9 cellular contexts compared by ENCODE assay signal in the genomic region with DNA sequence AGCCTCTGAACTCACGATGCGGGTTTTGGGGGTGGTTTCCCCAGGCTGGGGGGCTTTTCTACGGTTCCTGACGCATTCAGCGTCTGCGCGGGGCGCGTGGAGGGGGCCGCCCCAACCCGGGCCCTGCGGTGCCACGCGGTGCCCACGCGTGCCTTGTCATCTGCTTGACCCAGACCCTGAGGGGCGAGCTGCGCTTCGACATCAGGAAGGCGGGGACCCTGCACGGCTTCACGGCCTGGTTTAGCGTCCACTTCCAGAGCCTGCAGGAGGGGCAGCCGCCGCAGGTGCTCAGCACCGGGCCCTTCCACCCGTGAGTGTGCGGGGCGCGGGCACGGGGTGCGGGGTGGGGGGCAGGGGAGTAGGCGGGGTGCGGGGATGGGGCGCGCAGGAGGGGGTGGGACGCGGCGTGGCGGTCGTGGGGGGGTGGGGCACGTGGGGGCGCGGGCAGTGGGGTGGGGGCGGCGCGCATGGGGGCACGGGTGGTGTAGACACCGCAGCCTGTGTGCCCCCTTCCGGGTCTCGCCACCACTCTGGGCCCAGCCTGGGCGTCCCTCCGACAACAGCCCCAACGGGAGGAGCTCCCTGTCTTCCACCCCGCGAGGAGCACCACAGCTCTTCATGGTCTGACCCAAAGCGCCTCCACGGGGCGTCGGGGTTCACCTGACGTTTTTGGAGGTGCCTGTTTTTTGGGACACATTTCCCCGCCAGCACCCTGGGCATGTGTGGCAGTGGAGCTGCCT. TPM values are rescaled to one million over a fixed set of nuclear protein-coding genes. Genes with fewer than 3 reads are reported as not detected.
A peak's percentile ranks its signal among the peaks of the same experiment; 100 is the strongest.
DNase-seq lines count a peak whose midpoint lies in the region; ATAC-seq and TF ChIP-seq lines count a peak whose summit lies in the region.
"Had no signal": no experiment of that assay in that cellular context is flagged by ENCODE, and none has a peak within 500 bp of the region (broad histone marks: within the 10 kb centered on the region; RNA-seq: fewer than 3 reads in every experiment).

No MANE protein-coding gene starts in this region.

- DNase-seq in CD4-positive, alpha-beta T cell = no peak
- DNase-seq in SK-N-MC (ENCODE audit: low read depth, low spot score) = no peak
- no peak for DNase-seq in left cardiac atrium
- no peak for DNase-seq in skeletal muscle cell (ENCODE audit: low read depth)
- DNase-seq in NCI-H345 treated with DMSO at 0.1 percent for 48 hours (lab: John Stamatoyannopoulos, UW; ENCODE audit: unreplicated experiment) = no peak
- DNase-seq in anterior cingulate cortex (lab: John Stamatoyannopoulos, UW) = no peak
- DNase-seq in NCI-H1048 (lab: John Stamatoyannopoulos, UW) = no peak

- H3K9me3 ChIP-seq in CD4-positive, alpha-beta T cell (ENCODE audit: control insufficient read depth, low read length) = peaks cover 2% of the 10 kb centered on the region
- H3K9me3 ChIP-seq in SK-N-MC (ENCODE audit: low read depth, low read length) = no peaks in the 10 kb centered on the region

- no peak for ATAC-seq in CD4-positive, alpha-beta T cell (ENCODE audit: poor library complexity)
- ATAC-seq in left cardiac atrium (peak; percentile 13 to 15), GM19395 (IDR thresholded peaks at IDR 0.05; ENCODE audit: unreplicated experiment) (no peak)

- intact Hi-C loops in CD4-positive, alpha-beta T cell (cut with DNase I, micrococcal nuclease) = no loop called here
- intact Hi-C loops in left cardiac atrium (cut with DNase I) = no loop called here

- H3K36me3 ChIP-seq in SK-N-MC (ENCODE audit: insufficient read depth, low read length) = peaks cover 33% of the 10 kb centered on the region

- H3K9me3 Mint-ChIP-seq in CD4-positive, alpha-beta T cell = no peaks in the 10 kb centered on the region
- H3K9me3 Mint-ChIP-seq: type B pancreatic cell had no signal

- H3K36me3 Mint-ChIP-seq in CD4-positive, alpha-beta T cell (ENCODE audit: low read depth) = peaks cover 76% of the 10 kb centered on the region

- H3K27ac ChIP-seq in CD4-positive, alpha-beta T cell (ENCODE audit: low read depth, low read length) = no peak overlapping the region
- H3K27ac ChIP-seq in SK-N-MC = peak overlapping the region; percentile 75

- peaks cover 34% of the 10 kb centered on the region for H3K4me1 Mint-ChIP-seq in CD4-positive, alpha-beta T cell (ENCODE audit: low read depth)

- no peak overlapping the region for H3K4me3 Mint-ChIP-seq in CD4-positive, alpha-beta T cell
- H3K4me3 Mint-ChIP-seq: type B pancreatic cell had no signal

- peak overlapping the region; percentile 49 for H3K27ac Mint-ChIP-seq in CD4-positive, alpha-beta T cell
- H3K27ac Mint-ChIP-seq: type B pancreatic cell had no signal

- CTCF ChIA-PET in CD4-positive, alpha-beta T cell (lab: Charles Lee) = interaction anchor here (0.7 to 0.8 kb wide), 2 partner anchors 22 to 26 kb away, joined by 3 read pairs; no protein-coding TSS in a partner anchor

- TF ChIP-seq CTCF in CD4-positive, alpha-beta T cell (IDR thresholded peaks at IDR 0.05) = no peak

- H3K4me3 ChIP-seq in SK-N-MC (peak overlapping the region; percentile 76), skeletal muscle cell (ENCODE audit: low read depth, low read length) (peak overlapping the region; percentile 38)

- H3K27me3 ChIP-seq in CD4-positive, alpha-beta T cell (ENCODE audit: control insufficient read depth, insufficient read depth, low read length) = no peaks in the 10 kb centered on the region

- POLR2A ChIA-PET in CD4-positive, alpha-beta T cell (lab: Charles Lee) = no interaction called here

- H3K27me3 Mint-ChIP-seq in CD4-positive, alpha-beta T cell = no peaks in the 10 kb centered on the region

- peak overlapping the region; percentile 71 for H3K9ac ChIP-seq in SK-N-MC (ENCODE audit: insufficient read length)

RNA-seq across cellular contexts. Expression of gene PRMT2, which starts 26.3 kb away (rescaled TPM):
- 100 to 1,000 TPM in 1 of 2 experiments, 10 to 100 TPM in 1; 97.1 to 101 TPM for total RNA-seq in CD4-positive, alpha-beta T cell
- 10 to 100 TPM; 60.2 to 67.9 TPM for total RNA-seq in left cardiac atrium

RNA-seq across cellular contexts. Expression of gene S100B, which starts 56.9 kb away (rescaled TPM):
- under 1 TPM; 0.47 to 0.52 TPM for total RNA-seq in CD4-positive, alpha-beta T cell
- 10 to 100 TPM; 12.8 to 41.0 TPM for total RNA-seq in left cardiac atrium

Comparison
In these comparisons a context has a peak if more than half of its experiments do, and no peak if none do; other contexts are left out.
1. ATAC-seq: peak in left cardiac atrium (2 of 2); none in CD4-positive, alpha-beta T cell (single experiment) and GM19395 (single experiment).
2. RNA of gene S100B, which starts 56.9 kb away (total RNA-seq): 12.8 to 41.0 TPM in left cardiac atrium; 0.47 to 0.52 TPM in CD4-positive, alpha-beta T cell; every median in the first group is over 4 times any median in the second.